ENCODE assay signal across 8 cellular contexts in genomic region chr5:157912621-157913325, GRCh38. TPM values are rescaled to one million over a fixed set of nuclear protein-coding genes. Genes with fewer than 3 reads are reported as not detected.
A peak's percentile ranks its signal among the peaks of the same experiment; 100 is the strongest.
DNase-seq lines count a peak whose midpoint lies in the region; ATAC-seq and TF ChIP-seq lines count a peak whose summit lies in the region.

No MANE protein-coding gene starts in this region.

- no peaks in the 10 kb centered on the region for H4K20me1 ChIP-seq in GM23338 (replicated peaks; ENCODE audit: insufficient read depth)

- no peaks in the 10 kb centered on the region for H3K27me3 ChIP-seq in GM23338 (ENCODE audit: insufficient read depth)

- CTCF ChIA-PET in GM10248 (lab: Yijun Ruan, JAX): no interaction called here

- H3K4me3 ChIP-seq in GM23338: no peak overlapping the region

- H2AFZ ChIP-seq in GM23338: 0 out of 2 replicates have a peak overlapping the region, but pooled peaks have one; percentile 12

- no peak overlapping the region for H3K27ac ChIP-seq in GM23338 (ENCODE audit: low read depth)

- H3K79me2 ChIP-seq in GM23338 (replicated peaks; ENCODE audit: insufficient read depth): no peaks in the 10 kb centered on the region

- TF ChIP-seq CTCF in GM10248 (IDR thresholded peaks at IDR 0.05; ENCODE audit: control extremely low read depth, extremely low read depth, low read depth, missing control alignments) (no peak), GM23338 (conservative IDR thresholded peaks at IDR 0.05; ENCODE audit: low read depth in 2 of 2) (no peak), mesothelial cell of epicardium (IDR thresholded peaks at IDR 0.05; ENCODE audit: unreplicated experiment) (no peak)

- H3K36me3 Mint-ChIP-seq in GM23338 (ENCODE audit: low read depth) (no peaks in the 10 kb centered on the region), mesothelial cell of epicardium (no peaks in the 10 kb centered on the region)
- no peaks in the 10 kb centered on the region for H3K36me3 Mint-ChIP-seq in T-helper 2 cell treated with Interferon-gamma antibody and Interleukin-4, amounts not matched to agents 5 μg/mL and 100 μg/mL, for 36 hours (ENCODE audit: low read depth)

- no peaks in the 10 kb centered on the region for H3K36me3 ChIP-seq in GM23338 (ENCODE audit: insufficient read depth)

- H3F3A ChIP-seq in GM23338 (replicated peaks; ENCODE audit: low read depth): no peaks in the 10 kb centered on the region

- DNase-seq in GM10248 (ENCODE audit: extremely low spot score): peak; percentile 34
- DNase-seq in GM23338 (ENCODE audit: low spot score): no peak
- DNase-seq in NCI-H1436 treated with DMSO at 0.1 percent for 48 hours (lab: John Stamatoyannopoulos, UW): peak; percentile 64
- DNase-seq in left colon: peak; percentile 60 to 78
- no peak for DNase-seq in cerebellum (ENCODE audit: low spot score)
- DNase-seq in mesothelial cell of epicardium (ENCODE audit: low spot score in 2 of 2, unreplicated experiment in 2 of 2): no peak
- no peak for DNase-seq in GOT3 (lab: John Stamatoyannopoulos, UW)
- DNase-seq in T-helper 2 cell treated with Interferon-gamma antibody and Interleukin-4, amounts not matched to agents 5 μg/mL and 100 μg/mL, for 36 hours (ENCODE audit: low spot score): no peak

- POLR2A ChIA-PET in GM10248 (lab: Yijun Ruan, JAX): interaction anchor here (0.7 kb wide), 1 partner anchor 68 kb away, joined by 4 read pairs; no protein-coding TSS in a partner anchor

- ATAC-seq in GM23338 (peak; percentile 26; the same call in 2 of the 3 replicates), left colon (peak; percentile 75)

- peaks cover 25% of the 10 kb centered on the region for H3K4me1 Mint-ChIP-seq in GM23338
- H3K4me1 Mint-ChIP-seq in mesothelial cell of epicardium: peaks cover 23% of the 10 kb centered on the region
- H3K4me1 Mint-ChIP-seq in T-helper 2 cell treated with Interferon-gamma antibody and Interleukin-4, amounts not matched to agents 5 μg/mL and 100 μg/mL, for 36 hours (ENCODE audit: low read depth): peaks cover 7% of the 10 kb centered on the region

- H3K27me3 Mint-ChIP-seq in GM23338 (ENCODE audit: insufficient read depth, low read depth, poor library complexity) (peaks cover 7% of the 10 kb centered on the region), mesothelial cell of epicardium (ENCODE audit: low read depth) (no peaks in the 10 kb centered on the region)
- H3K27me3 Mint-ChIP-seq in T-helper 2 cell treated with Interferon-gamma antibody and Interleukin-4, amounts not matched to agents 5 μg/mL and 100 μg/mL, for 36 hours (ENCODE audit: low read depth): peaks cover 10% of the 10 kb centered on the region

- no peak overlapping the region for H3K4me2 ChIP-seq in GM23338

- H3K9me3 Mint-ChIP-seq in GM23338 (no peaks in the 10 kb centered on the region; the same call in 2 of the 3 replicates), mesothelial cell of epicardium (no peaks in the 10 kb centered on the region)
- H3K9me3 Mint-ChIP-seq in T-helper 2 cell treated with Interferon-gamma antibody and Interleukin-4, amounts not matched to agents 5 μg/mL and 100 μg/mL, for 36 hours: no peaks in the 10 kb centered on the region

- H3K4me1 ChIP-seq in GM23338 (ENCODE audit: insufficient read depth): no peaks in the 10 kb centered on the region; the same call in 1 of the 2 replicates

- H3K4me3 Mint-ChIP-seq in GM23338: no peak overlapping the region
- no peak overlapping the region for H3K4me3 Mint-ChIP-seq in mesothelial cell of epicardium
- no peak overlapping the region for H3K4me3 Mint-ChIP-seq in T-helper 2 cell treated with Interferon-gamma antibody and Interleukin-4, amounts not matched to agents 5 μg/mL and 100 μg/mL, for 36 hours

- no peaks in the 10 kb centered on the region for H3K9me2 ChIP-seq in GM23338 (ENCODE audit: insufficient read depth)

- intact Hi-C loops in left colon (cut with DNase I, micrococcal nuclease): no loop called here

- H3K27ac Mint-ChIP-seq in GM23338: 0 out of 2 replicates have a peak overlapping the region, but pooled peaks have one; percentile 36
- no peak overlapping the region for H3K27ac Mint-ChIP-seq in mesothelial cell of epicardium
- no peak overlapping the region for H3K27ac Mint-ChIP-seq in T-helper 2 cell treated with Interferon-gamma antibody and Interleukin-4, amounts not matched to agents 5 μg/mL and 100 μg/mL, for 36 hours

TF ChIP-seq in GM23338, 12 proteins besides CTCF, POLR2A, EP300 and RAD21 (continues in another document):
- no peak for TF ChIP-seq JUNB (IDR thresholded peaks at IDR 0.05; ENCODE audit: unreplicated experiment)
- no peak for TF ChIP-seq ZNF462 (CRISPR knock-in tag; IDR thresholded peaks at IDR 0.05)
- no peak for TF ChIP-seq EZH2phosphoT487 (IDR thresholded peaks at IDR 0.05; ENCODE audit: unreplicated experiment)
- TF ChIP-seq ETS1 (IDR thresholded peaks at IDR 0.05): no peak
- TF ChIP-seq NANOG (IDR thresholded peaks at IDR 0.05; ENCODE audit: borderline replicate concordance): no peak

RNA-seq across cellular contexts. Expression of gene CLINT1, which starts 53.8 kb away (rescaled TPM):
- total RNA-seq in GM23338 (2014; rRNA removed; shearing (Covaris generic)): 82.1 and 101 TPM in 2 replicates
- 66.3 and 71.7 TPM in 2 replicates for polyA plus RNA-seq in GM23338 (2016; fragmentation: Nextera tagmentation; extraction: Ambion mirVana)
- 100 to 1,000 TPM; 108 to 139 TPM for total RNA-seq in left colon
- total RNA-seq in cerebellum: 62.7 TPM
- 74.8 to 85.2 TPM (median 77.7 TPM) in 3 replicates for total RNA-seq in mesothelial cell of epicardium

Comparison
In these comparisons a context has a peak if more than half of its experiments do, and no peak if none do; other contexts are left out.
1. DNase-seq: peak in GM10248 (single experiment), NCI-H1436 treated with DMSO at 0.1 percent for 48 hours (single experiment) and left colon (2 of 2); none in GM23338 (single experiment), cerebellum (single experiment), mesothelial cell of epicardium (0 of 2), GOT3 (single experiment) and T-helper 2 cell treated with Interferon-gamma antibody and Interleukin-4, amounts not matched to agents 5 μg/mL and 100 μg/mL, for 36 hours (single experiment).